In genomic region chr11:20157768-20158167, GRCh38 we compare ENCODE assay signal across 18 cellular contexts. TPM values are rescaled to one million over a fixed set of nuclear protein-coding genes. Genes with fewer than 3 reads are reported as not detected.
DNase-seq lines count a peak whose midpoint lies in the region; ATAC-seq, FAIRE-seq and TF ChIP-seq lines count a peak whose summit lies in the region.
"Had no signal": no experiment of that assay in that cellular context is flagged by ENCODE, and none has a peak within 500 bp of the region (broad histone marks: within the 10 kb centered on the region; RNA-seq: fewer than 3 reads in every experiment).

No MANE protein-coding gene starts in this region.

- H3K4me3 ChIP-seq in endodermal cell (ENCODE audit: low read length) = no peak overlapping the region
- H3K4me3 ChIP-seq in HepG2 (replicated peaks in 1 of 3; ENCODE audit: insufficient read depth in 1 of 3, low read depth in 2 of 3, low read length in 3 of 3) = no peak overlapping the region

- no peak for TF ChIP-seq RAD21 in HepG2 (CRISPR knock-in tag; IDR thresholded peaks at IDR 0.05)

- DNase-seq in activated naive CD4-positive, alpha-beta T cell treated with anti-CD3 and anti-CD28 coated beads, Interleukin-2, amount 10 ng/mL, durations not matched to agents 7 days and 5 days = no peak
- DNase-seq in activated naive CD4-positive, alpha-beta T cell treated with Interleukin-2 at 50 U/mL for 16 hours = no peak
- DNase-seq in endodermal cell (no peak), Kasumi-1 (lab: John Stamatoyannopoulos, UW) (no peak), posterior vena cava (ENCODE audit: low spot score) (no peak), HepG2 (ENCODE audit: low spot score) (no peak)
- no peak for DNase-seq in stimulated activated effector memory CD8-positive, alpha-beta T cell treated with anti-CD3 and anti-CD28 coated beads, Interleukin-12 subunit alpha, Interleukin-12 subunit beta, amount 100 ng/mL, for 72 hours (ENCODE audit: low spot score in 2 of 2)
- DNase-seq: activated CD4-positive, alpha-beta memory T cell treated with anti-CD3 and anti-CD28 coated beads, Interleukin-2, amount 10 ng/mL, durations not matched to agents 7 days and 5 days; central memory CD4-positive, alpha-beta T cell; effector CD4-positive, alpha-beta T cell; esophagus squamous epithelium; left lung; right cardiac atrium had no signal

- peaks cover 95% of the 10 kb centered on the region for H3K27me3 ChIP-seq in endodermal cell (ENCODE audit: control insufficient read depth, insufficient read depth, low read length, poor library complexity, severe bottlenecking)
- peaks cover 10 to 81% of the 10 kb centered on the region in 2 experiments for H3K27me3 ChIP-seq in HepG2 (ENCODE audit: control insufficient read depth in 1 of 2, insufficient read depth in 2 of 2, low read length in 2 of 2)

- H3K4me1 ChIP-seq in endodermal cell (ENCODE audit: control insufficient read depth, insufficient read depth, low read length) (no peaks in the 10 kb centered on the region), HepG2 (ENCODE audit: insufficient read depth, low read length) (no peaks in the 10 kb centered on the region)

- no peak overlapping the region for H3K4me2 ChIP-seq in HepG2 (ENCODE audit: low read depth, low read length)

- no peak for ATAC-seq in stimulated activated effector memory CD8-positive, alpha-beta T cell treated with anti-CD3 and anti-CD28 coated beads, Interleukin-12 subunit alpha, Interleukin-12 subunit beta, amount 100 ng/mL, for 72 hours
- no peak for ATAC-seq in HepG2
- ATAC-seq: left lung had no signal

- H3K27me3 Mint-ChIP-seq in activated naive CD4-positive, alpha-beta T cell treated with anti-CD3 and anti-CD28 coated beads, Interleukin-2, amount 10 ng/mL, durations not matched to agents 7 days and 5 days = peaks cover 92% of the 10 kb centered on the region
- peaks cover 60% of the 10 kb centered on the region for H3K27me3 Mint-ChIP-seq in IgD-negative memory B cell
- peaks cover 95% of the 10 kb centered on the region for H3K27me3 Mint-ChIP-seq in endodermal cell (ENCODE audit: insufficient read depth)

- POLR2A ChIA-PET in HepG2 (lab: Yijun Ruan, JAX) = no interaction called here

- in situ Hi-C loops in HepG2 (cut with HindIII; ENCODE audit: extremely low pct_ligation_motif_present, low pct_unique_long_range_greater_than_20kb) = no loop called here

- BruUV-seq in HepG2 (replicated peaks; lab: Mats Ljungman, UMichigan) = no TSS peak

- H3K79me2 ChIP-seq in HepG2 (ENCODE audit: insufficient read depth, low read length) = no peaks in the 10 kb centered on the region

- H3K9ac ChIP-seq in endodermal cell (ENCODE audit: extremely low read depth, low read length, poor library complexity, severe bottlenecking) (no peak overlapping the region), HepG2 (ENCODE audit: insufficient read depth, low read depth, low read length) (no peak overlapping the region)

- CTCF ChIA-PET in activated naive CD4-positive, alpha-beta T cell treated with anti-CD3 and anti-CD28 coated beads, Interleukin-2, amount 10 ng/mL, durations not matched to agents 7 days and 5 days (lab: Charles Lee) = no interaction called here
- CTCF ChIA-PET in HepG2 (lab: Yijun Ruan, JAX; ENCODE audit: low intra/inter-chr PET ratio, low total read pairs) = no interaction called here

- peak overlapping the region; percentile 33 for H3K27ac Mint-ChIP-seq in activated naive CD4-positive, alpha-beta T cell treated with anti-CD3 and anti-CD28 coated beads, Interleukin-2, amount 10 ng/mL, durations not matched to agents 7 days and 5 days
- peak overlapping the region in 2 of 3 donors; percentile 20 to 53 for H3K27ac Mint-ChIP-seq in IgD-negative memory B cell
- H3K27ac Mint-ChIP-seq in endodermal cell = no peak overlapping the region
- no peak overlapping the region for H3K27ac Mint-ChIP-seq in stimulated activated effector memory CD8-positive, alpha-beta T cell treated with anti-CD3 and anti-CD28 coated beads, Interleukin-12 subunit alpha, Interleukin-12 subunit beta, amount 100 ng/mL, for 72 hours

- H3K4me3 Mint-ChIP-seq in activated naive CD4-positive, alpha-beta T cell treated with anti-CD3 and anti-CD28 coated beads, Interleukin-2, amount 10 ng/mL, durations not matched to agents 7 days and 5 days = peak overlapping the region; percentile 46
- peak overlapping the region in 1 of 4 donors; percentile 50 for H3K4me3 Mint-ChIP-seq in IgD-negative memory B cell
- peak overlapping the region; percentile 69 for H3K4me3 Mint-ChIP-seq in endodermal cell
- peak overlapping the region; percentile 65 for H3K4me3 Mint-ChIP-seq in stimulated activated effector memory CD8-positive, alpha-beta T cell treated with anti-CD3 and anti-CD28 coated beads, Interleukin-12 subunit alpha, Interleukin-12 subunit beta, amount 100 ng/mL, for 72 hours

- H3K9me3 Mint-ChIP-seq in activated naive CD4-positive, alpha-beta T cell treated with anti-CD3 and anti-CD28 coated beads, Interleukin-2, amount 10 ng/mL, durations not matched to agents 7 days and 5 days = peaks cover 9% of the 10 kb centered on the region
- H3K9me3 Mint-ChIP-seq in IgD-negative memory B cell (peaks cover 5 to 19% (median 14%) of the 10 kb centered on the region in 3 donors), endodermal cell (peaks cover 2% of the 10 kb centered on the region)
- H3K9me3 Mint-ChIP-seq in stimulated activated effector memory CD8-positive, alpha-beta T cell treated with anti-CD3 and anti-CD28 coated beads, Interleukin-12 subunit alpha, Interleukin-12 subunit beta, amount 100 ng/mL, for 72 hours = no peaks in the 10 kb centered on the region

- no peak overlapping the region for H2AFZ ChIP-seq in HepG2 (ENCODE audit: low read length)

- peaks cover 33% of the 10 kb centered on the region for H3K4me1 Mint-ChIP-seq in activated naive CD4-positive, alpha-beta T cell treated with anti-CD3 and anti-CD28 coated beads, Interleukin-2, amount 10 ng/mL, durations not matched to agents 7 days and 5 days
- H3K4me1 Mint-ChIP-seq in IgD-negative memory B cell (peaks cover 4 to 7% (median 5%) of the 10 kb centered on the region in 3 donors), endodermal cell (peaks cover 27% of the 10 kb centered on the region)
- peaks cover 31% of the 10 kb centered on the region for H3K4me1 Mint-ChIP-seq in stimulated activated effector memory CD8-positive, alpha-beta T cell treated with anti-CD3 and anti-CD28 coated beads, Interleukin-12 subunit alpha, Interleukin-12 subunit beta, amount 100 ng/mL, for 72 hours

- H3K36me3 ChIP-seq in endodermal cell (ENCODE audit: control insufficient read depth, insufficient read depth, low read length) = no peaks in the 10 kb centered on the region
- H3K36me3 ChIP-seq in HepG2 (replicated peaks in 1 of 2; ENCODE audit: control insufficient read depth in 1 of 2, insufficient read depth in 2 of 2, low read length in 2 of 2) = no peaks in the 10 kb centered on the region
- H3K36me3 ChIP-seq: esophagus squamous epithelium, left lung had no signal

- intact Hi-C loops in posterior vena cava (cut with DNase I) = no loop called here
- intact Hi-C loops in HepG2 (cut with micrococcal nuclease; ENCODE audit: unreplicated experiment) = no loop called here

- no peak for TF ChIP-seq EP300 in HepG2 (IDR thresholded peaks at IDR 0.05; ENCODE audit: low read depth in 2 of 2, low read length in 2 of 2)
- TF ChIP-seq EP300 in HepG2 (CRISPR knock-in tag; IDR thresholded peaks at IDR 0.05; ENCODE audit: borderline replicate concordance) = no peak

- FAIRE-seq in HepG2 (lab: Jason Lieb, UNC) = no peak
- FAIRE-seq: GM18507 had no signal

- TF ChIP-seq POLR2A in HepG2 (IDR thresholded peaks at IDR 0.05; ENCODE audit: insufficient read depth in 1 of 2, low read depth in 2 of 2, low read length in 2 of 2) = no peak

- no peaks in the 10 kb centered on the region for H4K20me1 ChIP-seq in HepG2 (ENCODE audit: insufficient read depth, low read length)

- TF ChIP-seq CTCF in endodermal cell (conservative IDR thresholded peaks at IDR 0.05) = no peak
- TF ChIP-seq CTCF in HepG2 (CRISPR knock-in tag; IDR thresholded peaks at IDR 0.05) = no peak

- H3K9me3 ChIP-seq in endodermal cell (ENCODE audit: control insufficient read depth, low read length) (no peaks in the 10 kb centered on the region), HepG2 (ENCODE audit: low read length) (no peaks in the 10 kb centered on the region)
- H3K9me3 ChIP-seq: esophagus squamous epithelium, left lung had no signal

- H3K27ac ChIP-seq in endodermal cell (ENCODE audit: low read depth, low read length) (no peak overlapping the region), HepG2 (ENCODE audit: extremely low read length, insufficient read depth, low read length) (no peak overlapping the region)
- H3K27ac ChIP-seq: esophagus squamous epithelium, left lung had no signal

- peaks cover 22% of the 10 kb centered on the region for H3K36me3 Mint-ChIP-seq in activated naive CD4-positive, alpha-beta T cell treated with anti-CD3 and anti-CD28 coated beads, Interleukin-2, amount 10 ng/mL, durations not matched to agents 7 days and 5 days
- H3K36me3 Mint-ChIP-seq in IgD-negative memory B cell (peaks cover 2% of the 10 kb centered on the region), endodermal cell (ENCODE audit: low read depth) (no peaks in the 10 kb centered on the region)
- peaks cover 8% of the 10 kb centered on the region for H3K36me3 Mint-ChIP-seq in stimulated activated effector memory CD8-positive, alpha-beta T cell treated with anti-CD3 and anti-CD28 coated beads, Interleukin-12 subunit alpha, Interleukin-12 subunit beta, amount 100 ng/mL, for 72 hours

- WGBS in endodermal cell (ENCODE audit: insufficient coverage in 1 of 2, insufficient read length in 1 of 2), 2 experiments = 0 to 3% methylated on average over 1 to 10 of the region's 10 CpGs
- WGBS in HepG2 (ENCODE audit: low lambda C conversion rate) = 18% methylated on average over 10 of the region's 10 CpGs

RNA-seq across cellular contexts. Expression of gene DBX1, which starts 2.5 kb away (rescaled TPM):
- not detected for polyA plus RNA-seq in IgD-negative memory B cell
- not detected for total RNA-seq in endodermal cell
- polyA plus RNA-seq in endodermal cell (2013, experiment 1 of 2) = 0.32 TPM
- polyA plus RNA-seq in endodermal cell (2013, experiment 2 of 2) = 0.99 TPM
- total RNA-seq in posterior vena cava = not detected
- not detected in 2 replicates for total RNA-seq in HepG2 (2016; rRNA removed; fragmentation: Illumina TruSeq; extraction: Trizol)
- not detected in 2 replicates for total RNA-seq in HepG2 (2016; cell fraction: cytosol; rRNA removed; fragmentation: Illumina TruSeq; extraction: Trizol; ENCODE audit: low read depth)
- total RNA-seq in HepG2 (2016; cell fraction: insoluble cytoplasmic fraction; rRNA removed; fragmentation: Illumina TruSeq; extraction: Trizol) = not detected in 2 replicates
- not detected in 2 replicates for total RNA-seq in HepG2 (2016; cell fraction: membrane; rRNA removed; fragmentation: Illumina TruSeq; extraction: Trizol)
- total RNA-seq in HepG2 (2016; cell fraction: nucleus; rRNA removed; fragmentation: Illumina TruSeq; extraction: Trizol) = not detected in 2 replicates
- polyA plus RNA-seq in HepG2 (2011; rRNA removed) = not detected in 2 replicates
- not detected in 2 replicates for polyA plus RNA-seq in HepG2 (2011; cell fraction: cytosol; rRNA removed)
- not detected in 2 replicates for polyA plus RNA-seq in HepG2 (2011; cell fraction: nucleus; rRNA removed)
- not detected in 2 replicates for polyA plus RNA-seq in HepG2 (2012)
- not detected in 2 replicates for polyA plus RNA-seq in HepG2 (2016; cell fraction: cytosol; fragmentation: Illumina TruSeq; extraction: Trizol; ENCODE audit: low read depth)
- not detected in 2 replicates for polyA plus RNA-seq in HepG2 (2016; cell fraction: insoluble cytoplasmic fraction; fragmentation: Illumina TruSeq; extraction: Trizol; ENCODE audit: low read depth)
- polyA plus RNA-seq in HepG2 (2016; cell fraction: membrane; fragmentation: Illumina TruSeq; extraction: Trizol; ENCODE audit: low read depth) = not detected in 2 replicates
- not detected in 2 replicates for polyA plus RNA-seq in HepG2 (2016; cell fraction: nucleus; fragmentation: Illumina TruSeq; extraction: Trizol; ENCODE audit: insufficient read depth, low read depth)
- polyA minus RNA-seq in HepG2 (2011; rRNA and poly(A)+ RNA removed; ENCODE audit: low replicate concordance) = not detected in 2 replicates
- not detected in 2 replicates for polyA minus RNA-seq in HepG2 (2011; cell fraction: cytosol; rRNA and poly(A)+ RNA removed)
- polyA minus RNA-seq in HepG2 (2011; cell fraction: nucleus; rRNA and poly(A)+ RNA removed) = not detected in 2 replicates
- total RNA-seq: activated CD4-positive, alpha-beta memory T cell treated with anti-CD3 and anti-CD28 coated beads, Interleukin-2, amount 10 ng/mL, durations not matched to agents 7 days and 5 days; esophagus squamous epithelium; HT1080; left lung; osteocyte; right cardiac atrium had no signal
- polyA plus RNA-seq: right cardiac atrium, thymus had no signal

Comparison
In these comparisons a context has a peak if more than half of its experiments do, and no peak if none do; other contexts are left out.
1. H3K27ac Mint-ChIP-seq: peak in activated naive CD4-positive, alpha-beta T cell treated with anti-CD3 and anti-CD28 coated beads, Interleukin-2, amount 10 ng/mL, durations not matched to agents 7 days and 5 days (single experiment) and IgD-negative memory B cell (2 of 3); none in endodermal cell (single experiment) and stimulated activated effector memory CD8-positive, alpha-beta T cell treated with anti-CD3 and anti-CD28 coated beads, Interleukin-12 subunit alpha, Interleukin-12 subunit beta, amount 100 ng/mL, for 72 hours (single experiment).